ENCODE assay signal across 26 cellular contexts in the genomic region with DNA sequence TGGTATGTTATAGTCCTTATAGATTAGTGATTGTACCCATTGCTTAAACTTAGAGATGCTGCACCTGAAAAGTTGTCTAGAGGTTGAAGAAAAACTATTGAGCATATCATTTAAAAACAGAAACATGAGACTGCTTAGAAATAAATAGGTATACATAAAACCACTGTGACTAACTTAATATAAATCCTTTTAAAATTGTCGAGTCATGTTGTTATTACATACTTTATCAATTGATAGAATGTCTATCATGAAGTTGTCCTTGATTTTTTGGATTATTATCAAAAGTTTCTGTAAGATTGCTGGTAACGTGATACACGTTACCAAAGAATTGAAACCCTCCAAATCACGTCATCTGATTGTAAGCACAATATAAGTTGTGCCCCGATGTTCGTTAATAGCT.
"Had no signal": no experiment of that assay in that cellular context is flagged by ENCODE, and none has a peak within 500 bp of the region (broad histone marks: within the 10 kb centered on the region; RNA-seq: fewer than 3 reads in every experiment).

No MANE protein-coding gene starts in this region.

- H3K36me3 ChIP-seq: colonic mucosa, esophagus squamous epithelium, gastrocnemius medialis, heart right ventricle, left lung, lower lobe of right lung had no signal

- ATAC-seq: effector memory CD8-positive, alpha-beta T cell; esophagus mucosa; gastrocnemius medialis; heart right ventricle; left cardiac atrium; left lung; left ventricle myocardium superior; lower lobe of right lung; mucosa of descending colon had no signal

- DNase-seq: colonic mucosa; cortex of kidney; effector CD8-positive, alpha-beta T cell; effector memory CD8-positive, alpha-beta T cell; endodermal cell; erythroblast; esophagus squamous epithelium; foreskin fibroblast; foreskin melanocyte; gastrocnemius medialis; glutamatergic neuron; head of caudate nucleus; heart right ventricle; hippocampal formation; left cardiac atrium; left lung; left ventricle myocardium superior; lower lobe of right lung; mesenchymal stem cell; mucosa of descending colon; naive B cell had no signal

- H3K9me3 ChIP-seq: colonic mucosa, esophagus squamous epithelium, gastrocnemius medialis, heart right ventricle, lower lobe of right lung, mucosa of descending colon had no signal

- H3K27ac ChIP-seq: colonic mucosa, epithelial cell of prostate, esophagus squamous epithelium, gastrocnemius medialis, heart right ventricle, left lung, lower lobe of right lung had no signal

- H3K4me1 ChIP-seq: colonic mucosa, esophagus squamous epithelium, gastrocnemius medialis, left lung, lower lobe of right lung had no signal

- H3K27me3 ChIP-seq: colonic mucosa, esophagus squamous epithelium, gastrocnemius medialis, heart right ventricle, left lung had no signal

- H3K4me3 ChIP-seq: colonic mucosa, esophagus squamous epithelium, gastrocnemius medialis, heart right ventricle, left lung, lower lobe of right lung, mucosa of descending colon had no signal

- FAIRE-seq: endometrium, islet of Langerhans, keratinocyte had no signal
